ENCODE assay signal across 1 cellular context in the genomic region with DNA sequence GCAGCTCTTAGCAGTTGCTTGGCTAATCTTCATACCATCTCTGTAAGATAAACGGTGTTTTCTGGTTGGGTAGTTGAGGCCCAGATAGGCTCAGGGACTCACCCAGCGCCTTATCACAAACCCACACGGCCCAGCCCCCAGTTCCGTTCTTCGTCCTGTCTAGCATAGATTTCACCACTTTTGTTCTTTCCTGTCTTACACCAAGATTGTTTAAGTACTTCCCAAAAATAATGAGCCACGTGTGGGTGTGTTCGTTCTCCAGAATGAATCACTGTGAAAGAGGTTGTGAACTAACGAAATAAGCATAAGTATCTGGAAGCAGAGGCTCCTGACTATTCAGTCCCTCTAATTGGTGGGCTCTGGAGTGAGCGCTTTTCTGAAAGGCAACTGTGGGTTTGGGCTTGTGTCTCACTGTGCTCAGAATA.
TF ChIP-seq lines count a peak whose summit lies in the region.

No MANE protein-coding gene starts in this region.

TF ChIP-seq in K562, 482 proteins besides CTCF, POLR2A, EP300 and RAD21 (continued from another document):
- no peak for TF ChIP-seq GABPB1 (CRISPR knock-in tag; IDR thresholded peaks at IDR 0.05)
- TF ChIP-seq, protein P1, sequence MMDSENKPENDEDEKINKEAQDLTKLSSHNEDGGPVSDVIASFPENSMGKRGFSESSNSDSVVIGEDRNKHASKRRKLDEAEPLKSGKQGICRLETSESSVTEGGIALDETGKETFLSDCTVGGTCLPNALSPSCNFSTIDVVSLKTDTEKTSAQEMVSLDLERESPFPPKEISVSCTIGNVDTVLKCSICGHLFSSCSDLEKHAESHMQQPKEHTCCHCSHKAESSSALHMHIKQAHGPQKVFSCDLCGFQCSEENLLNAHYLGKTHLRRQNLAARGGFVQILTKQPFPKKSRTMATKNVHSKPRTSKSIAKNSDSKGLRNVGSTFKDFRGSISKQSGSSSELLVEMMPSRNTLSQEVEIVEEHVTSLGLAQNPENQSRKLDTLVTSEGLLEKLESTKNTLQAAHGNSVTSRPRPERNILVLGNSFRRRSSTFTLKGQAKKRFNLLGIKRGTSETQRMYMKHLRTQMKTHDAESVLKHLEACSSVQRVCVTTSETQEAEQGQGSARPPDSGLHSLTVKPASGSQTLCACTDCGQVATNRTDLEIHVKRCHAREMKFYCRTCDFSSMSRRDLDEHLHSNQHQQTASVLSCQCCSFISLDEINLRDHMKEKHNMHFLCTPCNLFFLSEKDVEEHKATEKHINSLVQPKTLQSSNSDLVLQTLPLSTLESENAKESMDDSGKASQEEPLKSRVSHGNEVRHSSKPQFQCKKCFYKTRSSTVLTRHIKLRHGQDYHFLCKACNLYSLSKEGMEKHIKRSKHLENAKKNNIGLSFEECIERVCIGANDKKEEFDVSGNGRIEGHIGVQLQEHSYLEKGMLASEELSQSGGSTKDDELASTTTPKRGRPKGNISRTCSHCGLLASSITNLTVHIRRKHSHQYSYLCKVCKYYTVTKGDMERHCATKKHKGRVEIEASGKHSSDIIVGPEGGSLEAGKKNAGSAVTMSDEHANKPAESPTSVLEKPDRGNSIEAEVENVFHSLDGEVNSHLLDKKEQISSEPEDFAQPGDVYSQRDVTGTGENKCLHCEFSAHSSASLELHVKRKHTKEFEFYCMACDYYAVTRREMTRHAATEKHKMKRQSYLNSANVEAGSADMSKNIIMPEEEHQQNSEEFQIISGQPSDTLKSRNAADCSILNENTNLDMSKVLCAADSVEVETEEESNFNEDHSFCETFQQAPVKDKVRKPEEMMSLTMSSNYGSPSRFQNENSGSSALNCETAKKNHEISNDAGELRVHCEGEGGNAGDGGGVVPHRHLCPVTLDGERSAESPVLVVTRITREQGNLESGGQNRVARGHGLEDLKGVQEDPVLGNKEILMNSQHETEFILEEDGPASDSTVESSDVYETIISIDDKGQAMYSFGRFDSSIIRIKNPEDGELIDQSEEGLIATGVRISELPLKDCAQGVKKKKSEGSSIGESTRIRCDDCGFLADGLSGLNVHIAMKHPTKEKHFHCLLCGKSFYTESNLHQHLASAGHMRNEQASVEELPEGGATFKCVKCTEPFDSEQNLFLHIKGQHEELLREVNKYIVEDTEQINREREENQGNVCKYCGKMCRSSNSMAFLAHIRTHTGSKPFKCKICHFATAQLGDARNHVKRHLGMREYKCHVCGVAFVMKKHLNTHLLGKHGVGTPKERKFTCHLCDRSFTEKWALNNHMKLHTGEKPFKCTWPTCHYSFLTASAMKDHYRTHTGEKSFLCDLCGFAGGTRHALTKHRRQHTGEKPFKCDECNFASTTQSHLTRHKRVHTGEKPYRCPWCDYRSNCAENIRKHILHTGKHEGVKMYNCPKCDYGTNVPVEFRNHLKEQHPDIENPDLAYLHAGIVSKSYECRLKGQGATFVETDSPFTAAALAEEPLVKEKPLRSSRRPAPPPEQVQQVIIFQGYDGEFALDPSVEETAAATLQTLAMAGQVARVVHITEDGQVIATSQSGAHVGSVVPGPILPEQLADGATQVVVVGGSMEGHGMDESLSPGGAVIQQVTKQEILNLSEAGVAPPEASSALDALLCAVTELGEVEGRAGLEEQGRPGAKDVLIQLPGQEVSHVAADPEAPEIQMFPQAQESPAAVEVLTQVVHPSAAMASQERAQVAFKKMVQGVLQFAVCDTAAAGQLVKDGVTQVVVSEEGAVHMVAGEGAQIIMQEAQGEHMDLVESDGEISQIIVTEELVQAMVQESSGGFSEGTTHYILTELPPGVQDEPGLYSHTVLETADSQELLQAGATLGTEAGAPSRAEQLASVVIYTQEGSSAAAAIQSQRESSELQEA (IDR thresholded peaks at IDR 0.05; ENCODE audit: low read depth) = no peak
- peak; percentile 68; the same call in 1 of the 2 replicates for TF ChIP-seq MYNN (IDR thresholded peaks at IDR 0.05)
- no peak for TF ChIP-seq MYNN (CRISPR knock-in tag; IDR thresholded peaks at IDR 0.05)
- peak; percentile 67 for TF ChIP-seq NEUROD1 (IDR thresholded peaks at IDR 0.05; ENCODE audit: borderline replicate concordance, low read depth, low read length, partially characterized antibody)
- peak; percentile 83 to 87 for TF ChIP-seq TRIM24 (IDR thresholded peaks at IDR 0.05)
- TF ChIP-seq TRIM28 (IDR thresholded peaks at IDR 0.05) = 0 out of 2 replicates have a peak, but pooled peaks have one; percentile 49
- peak; percentile 60; the same call in 1 of the 2 replicates for TF ChIP-seq MBD2 (IDR thresholded peaks at IDR 0.05; ENCODE audit: borderline replicate concordance, low read depth)
- TF ChIP-seq ILF3 (IDR thresholded peaks at IDR 0.05; ENCODE audit: borderline replicate concordance) = no peak
- no peak for TF ChIP-seq SRSF7 (optimal IDR thresholded peaks at IDR 0.05; ENCODE audit: low read depth, low read length)
- TF ChIP-seq HNRNPK (IDR thresholded peaks at IDR 0.05; ENCODE audit: low read depth, low read length, poor library complexity, severe bottlenecking) = no peak
- TF ChIP-seq ETV1 (tag; conservative IDR thresholded peaks at IDR 0.05; ENCODE audit: low read depth) = peak; percentile 90
- no peak for TF ChIP-seq ZNF436 (CRISPR knock-in tag; IDR thresholded peaks at IDR 0.05)
- TF ChIP-seq ARID1B (IDR thresholded peaks at IDR 0.05) = peak; percentile 98
- peak; percentile 54 for TF ChIP-seq EP400 (IDR thresholded peaks at IDR 0.05)
- TF ChIP-seq RBBP5 (IDR thresholded peaks at IDR 0.05; ENCODE audit: borderline replicate concordance, insufficient read depth, low read length, poor library complexity, severe bottlenecking) = no peak
- TF ChIP-seq NCOA4 (IDR thresholded peaks at IDR 0.05; ENCODE audit: partially characterized antibody) = no peak
- TF ChIP-seq PHF20 (IDR thresholded peaks at IDR 0.05; ENCODE audit: partially characterized antibody) = no peak
- TF ChIP-seq GTF2A2 (tag; IDR thresholded peaks at IDR 0.05) = no peak
- TF ChIP-seq SAFB2 (IDR thresholded peaks at IDR 0.05; ENCODE audit: borderline replicate concordance, low read depth, low read length, severe bottlenecking) = no peak
- TF ChIP-seq, protein P2, sequence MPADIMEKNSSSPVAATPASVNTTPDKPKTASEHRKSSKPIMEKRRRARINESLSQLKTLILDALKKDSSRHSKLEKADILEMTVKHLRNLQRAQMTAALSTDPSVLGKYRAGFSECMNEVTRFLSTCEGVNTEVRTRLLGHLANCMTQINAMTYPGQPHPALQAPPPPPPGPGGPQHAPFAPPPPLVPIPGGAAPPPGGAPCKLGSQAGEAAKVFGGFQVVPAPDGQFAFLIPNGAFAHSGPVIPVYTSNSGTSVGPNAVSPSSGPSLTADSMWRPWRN (IDR thresholded peaks at IDR 0.05; ENCODE audit: low read depth) = peak; percentile 97
